ENCODE assay signal across 12 cellular contexts in genomic region chr11:14773755-14774154, GRCh38.
A peak's percentile ranks its signal among the peaks of the same experiment; 100 is the strongest.
DNase-seq lines count a peak whose midpoint lies in the region; ATAC-seq and TF ChIP-seq lines count a peak whose summit lies in the region.
"Had no signal": no experiment of that assay in that cellular context is flagged by ENCODE, and none has a peak within 500 bp of the region (broad histone marks: within the 10 kb centered on the region; RNA-seq: fewer than 3 reads in every experiment).

No MANE protein-coding gene starts in this region.

- H3K4me2 ChIP-seq in OCI-LY7 (ENCODE audit: low read length), result no peak overlapping the region
- H3K4me2 ChIP-seq in smooth muscle cell, result peak overlapping the region; percentile 3

- H3K36me3 Mint-ChIP-seq in activated T-cell treated with anti-CD3 and anti-CD28 coated beads, Interleukin-2, amount 50 U/mL, for 72 hours (ENCODE audit: insufficient read depth in 2 of 2), result peaks cover 14 to 39% of the 10 kb centered on the region in 2 donors
- H3K36me3 Mint-ChIP-seq in activated T-cell treated with anti-CD3 and anti-CD28 coated beads, Interleukin-2, amount 50 U/mL, for 4 hours (ENCODE audit: insufficient read depth), result peaks cover 12% of the 10 kb centered on the region

- no peak overlapping the region for H3K27ac Mint-ChIP-seq in activated T-cell treated with anti-CD3 and anti-CD28 coated beads, Interleukin-2, amount 50 U/mL, for 72 hours
- H3K27ac Mint-ChIP-seq: activated B cell treated with CpG ODN at 0.5 μM for 24 hours, HFFc6 had no signal

- no TSS peak for BruUV-seq in OCI-LY7 (replicated peaks; lab: Mats Ljungman, UMichigan)

- intact Hi-C loops in OCI-LY7 (cut with micrococcal nuclease; ENCODE audit: unreplicated experiment), result no loop called here
- intact Hi-C loops in esophagus muscularis mucosa (cut with DNase I), result no loop called here

- peak overlapping the region; percentile 1 to 7 for H3K4me3 Mint-ChIP-seq in activated T-cell treated with anti-CD3 and anti-CD28 coated beads, Interleukin-2, amount 50 U/mL, for 72 hours
- H3K4me3 Mint-ChIP-seq in activated T-cell treated with anti-CD3 and anti-CD28 coated beads, Interleukin-2, amount 50 U/mL, for 4 hours, result no peak overlapping the region
- H3K4me3 Mint-ChIP-seq: activated B cell treated with CpG ODN at 0.5 μM for 24 hours, HFFc6 had no signal

- no peak overlapping the region for H3K27ac ChIP-seq in OCI-LY7 (ENCODE audit: low read depth, low read length, poor library complexity, severe bottlenecking)
- H3K27ac ChIP-seq in esophagus muscularis mucosa (replicated peaks in 1 of 4), result no peak overlapping the region
- peak overlapping the region; percentile 60 for H3K27ac ChIP-seq in smooth muscle cell (ENCODE audit: low read depth)
- no peak overlapping the region for H3K27ac ChIP-seq in suprapubic skin

- no peaks in the 10 kb centered on the region for H3F3A ChIP-seq in smooth muscle cell (ENCODE audit: low read depth)

- H3K9ac ChIP-seq in smooth muscle cell (ENCODE audit: low read depth), result no peak overlapping the region

- POLR2A ChIA-PET in OCI-LY7 (lab: Charles Lee), result interaction anchor here (0.7 to 1.3 kb wide), 3 partner anchors 9 to 122 kb away, joined by 3 read pairs; partner anchors contain the start of gene CYP2R1

- H3K9me3 Mint-ChIP-seq in activated T-cell treated with anti-CD3 and anti-CD28 coated beads, Interleukin-2, amount 50 U/mL, for 72 hours, result no peaks in the 10 kb centered on the region
- H3K9me3 Mint-ChIP-seq in activated T-cell treated with anti-CD3 and anti-CD28 coated beads, Interleukin-2, amount 50 U/mL, for 4 hours, result no peaks in the 10 kb centered on the region
- H3K9me3 Mint-ChIP-seq: activated B cell treated with CpG ODN at 0.5 μM for 24 hours had no signal

- H3K4me3 ChIP-seq in OCI-LY7 (ENCODE audit: low read depth, low read length, poor library complexity, severe bottlenecking) (no peak overlapping the region), esophagus muscularis mucosa (no peak overlapping the region), smooth muscle cell (no peak overlapping the region), suprapubic skin (no peak overlapping the region)

- H3K9me3 ChIP-seq in OCI-LY7 (ENCODE audit: low read length) (no peaks in the 10 kb centered on the region), esophagus muscularis mucosa (no peaks in the 10 kb centered on the region), smooth muscle cell (replicated peaks; ENCODE audit: low read depth) (no peaks in the 10 kb centered on the region), suprapubic skin (no peaks in the 10 kb centered on the region)

- ATAC-seq in activated T-cell treated with anti-CD3 and anti-CD28 coated beads, Interleukin-2, amount 50 U/mL, for 72 hours (replicated peaks in 1 of 2), result no peak
- no peak for ATAC-seq in activated T-cell treated with anti-CD3 and anti-CD28 coated beads, Interleukin-2, amount 50 U/mL, for 4 hours
- ATAC-seq in HG03108 (IDR thresholded peaks at IDR 0.05; ENCODE audit: unreplicated experiment), result no peak

- no peaks in the 10 kb centered on the region for H3K27me3 ChIP-seq in esophagus muscularis mucosa
- H3K27me3 ChIP-seq in smooth muscle cell (ENCODE audit: low read depth), result no peaks in the 10 kb centered on the region
- no peaks in the 10 kb centered on the region for H3K27me3 ChIP-seq in suprapubic skin

- H4K20me1 ChIP-seq in OCI-LY7 (ENCODE audit: insufficient read depth, low read length) (no peaks in the 10 kb centered on the region), smooth muscle cell (ENCODE audit: low read depth) (no peaks in the 10 kb centered on the region)

- H3K79me2 ChIP-seq in OCI-LY7 (ENCODE audit: insufficient read depth, low read depth, low read length) (no peaks in the 10 kb centered on the region), smooth muscle cell (ENCODE audit: low read depth) (no peaks in the 10 kb centered on the region)

- no peaks in the 10 kb centered on the region for H3K9me2 ChIP-seq in OCI-LY7 (ENCODE audit: insufficient read depth, low read length)

- H3K27me3 Mint-ChIP-seq in activated T-cell treated with anti-CD3 and anti-CD28 coated beads, Interleukin-2, amount 50 U/mL, for 72 hours (ENCODE audit: low read depth), result no peaks in the 10 kb centered on the region
- no peaks in the 10 kb centered on the region for H3K27me3 Mint-ChIP-seq in activated T-cell treated with anti-CD3 and anti-CD28 coated beads, Interleukin-2, amount 50 U/mL, for 4 hours (ENCODE audit: low read depth)

- no peak for TF ChIP-seq EP300 in esophagus muscularis mucosa (IDR thresholded peaks at IDR 0.05)
- no peak for TF ChIP-seq EP300 in suprapubic skin (IDR thresholded peaks at IDR 0.05)

- H3K36me3 ChIP-seq in OCI-LY7 (ENCODE audit: insufficient read depth, low read length) (no peaks in the 10 kb centered on the region), esophagus muscularis mucosa (peaks cover 0 to 2% (median 0%) of the 10 kb centered on the region in 4 donors), smooth muscle cell (ENCODE audit: low read depth) (no peaks in the 10 kb centered on the region), suprapubic skin (no peaks in the 10 kb centered on the region)

- TF ChIP-seq CTCF in OCI-LY7 (conservative IDR thresholded peaks at IDR 0.05; ENCODE audit: low read length) (peak; percentile 40; the same call in 1 of the 2 replicates), esophagus muscularis mucosa (IDR thresholded peaks at IDR 0.05) (peak in 2 of 3 experiments; percentile 14 to 34), smooth muscle cell (IDR thresholded peaks at IDR 0.05; ENCODE audit: borderline replicate concordance, insufficient read depth, poor library complexity, severe bottlenecking) (peak; percentile 18), suprapubic skin (IDR thresholded peaks at IDR 0.05) (no peak)

- H3K4me1 Mint-ChIP-seq in activated T-cell treated with anti-CD3 and anti-CD28 coated beads, Interleukin-2, amount 50 U/mL, for 72 hours (ENCODE audit: low read depth), result peaks cover 74% of the 10 kb centered on the region
- peaks cover 46% of the 10 kb centered on the region for H3K4me1 Mint-ChIP-seq in activated T-cell treated with anti-CD3 and anti-CD28 coated beads, Interleukin-2, amount 50 U/mL, for 4 hours (ENCODE audit: low read depth)

- TF ChIP-seq POLR2A in esophagus muscularis mucosa (IDR thresholded peaks at IDR 0.05; ENCODE audit: low read depth) (no peak), suprapubic skin (IDR thresholded peaks at IDR 0.05) (no peak)

- CTCF ChIA-PET in OCI-LY7 (lab: Charles Lee; ENCODE audit: unreplicated experiment), result interaction anchor here (1.0 kb wide), 1 partner anchor 8 kb away, joined by 3 read pairs; no protein-coding TSS in a partner anchor

- no peak for DNase-seq in activated T-cell treated with anti-CD3 and anti-CD28 coated beads, Interleukin-2, amount 50 U/mL, for 72 hours
- DNase-seq in activated T-cell treated with anti-CD3 and anti-CD28 coated beads, Interleukin-2, amount 50 U/mL, for 4 hours, result no peak
- DNase-seq in OCI-LY7 (ENCODE audit: low spot score), result peak; percentile 2
- no peak for DNase-seq in esophagus muscularis mucosa (ENCODE audit: extremely low spot score)
- no peak for DNase-seq in smooth muscle cell (lab: John Stamatoyannopoulos, UW; ENCODE audit: unreplicated experiment)
- no peak for DNase-seq in germinal center (ENCODE audit: low spot score)
- DNase-seq in suprapubic skin (ENCODE audit: low spot score in 2 of 2), result no peak
- DNase-seq: activated B cell treated with CpG ODN at 0.5 μM for 24 hours, amniotic stem cell, HFFc6, NCI-H526 had no signal

- WGBS in esophagus muscularis mucosa, result 41% methylated on average over 1 of the region's 1 CpG
- WGBS in smooth muscle cell (ENCODE audit: low lambda C conversion rate), result 64% methylated on average over 1 of the region's 1 CpG
- 41% methylated on average over 1 of the region's 1 CpG for WGBS in suprapubic skin

- H3K4me1 ChIP-seq in OCI-LY7 (ENCODE audit: insufficient read depth, low read length, poor library complexity, severe bottlenecking) (no peaks in the 10 kb centered on the region), esophagus muscularis mucosa (peaks cover 0 to 9% (median 3%) of the 10 kb centered on the region in 4 donors), smooth muscle cell (ENCODE audit: low read depth) (no peaks in the 10 kb centered on the region), suprapubic skin (no peaks in the 10 kb centered on the region)

- H2AFZ ChIP-seq in OCI-LY7 (ENCODE audit: low read length) (no peak overlapping the region), smooth muscle cell (ENCODE audit: low read depth) (peak overlapping the region; percentile 57)

Comparison
In these comparisons a context has a peak if more than half of its experiments do, and no peak if none do; other contexts are left out.
1. CTCF ChIP-seq: peak in OCI-LY7 (single experiment), esophagus muscularis mucosa (2 of 3) and smooth muscle cell (single experiment); none in suprapubic skin (0 of 2).